In the genomic region with DNA sequence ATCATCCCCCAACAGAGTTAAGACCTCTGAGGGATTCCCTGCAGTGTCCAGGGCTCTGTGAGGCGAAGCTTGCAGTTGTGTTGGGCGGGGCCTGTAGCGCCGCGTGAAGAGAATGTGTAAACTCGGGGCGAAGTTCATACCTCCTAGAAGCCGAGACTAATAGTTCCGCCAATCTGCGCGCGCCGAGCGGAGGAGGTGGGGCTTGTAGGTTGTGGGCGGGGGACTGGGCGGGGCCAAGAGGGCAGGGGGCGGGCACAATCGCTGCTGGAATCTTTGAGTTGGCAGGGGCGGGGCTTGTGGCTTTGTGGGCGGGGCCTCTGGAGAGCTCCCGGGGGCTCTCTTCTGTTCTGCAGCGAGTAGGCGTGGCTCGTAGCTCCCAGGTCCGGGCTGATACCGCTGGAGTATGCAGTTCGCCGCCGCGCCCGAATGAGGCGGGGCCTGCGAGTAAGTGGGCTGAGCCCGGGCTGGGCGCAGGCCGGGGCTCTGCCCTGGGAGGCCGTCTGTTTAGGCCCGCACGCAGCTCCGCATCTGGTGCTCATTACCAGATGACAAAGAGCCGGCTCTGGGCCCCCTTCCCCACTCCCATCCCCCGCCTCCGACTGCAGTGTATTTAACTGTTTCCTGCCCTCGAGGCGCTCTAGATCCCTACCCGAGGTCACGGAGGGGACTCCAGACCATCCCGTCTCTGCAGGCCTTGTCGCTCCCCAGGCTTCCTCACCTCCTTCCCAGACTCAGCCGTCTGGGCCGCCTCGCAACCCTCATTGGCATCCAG, we compare ENCODE assay signal across 1 cellular context.
TF ChIP-seq lines count a peak whose summit lies in the region.

No MANE protein-coding gene starts in this region.

TF ChIP-seq in K562, 482 proteins besides CTCF, POLR2A, EP300 and RAD21 (continued from another document and continues in another):
- TF ChIP-seq, protein P1, sequence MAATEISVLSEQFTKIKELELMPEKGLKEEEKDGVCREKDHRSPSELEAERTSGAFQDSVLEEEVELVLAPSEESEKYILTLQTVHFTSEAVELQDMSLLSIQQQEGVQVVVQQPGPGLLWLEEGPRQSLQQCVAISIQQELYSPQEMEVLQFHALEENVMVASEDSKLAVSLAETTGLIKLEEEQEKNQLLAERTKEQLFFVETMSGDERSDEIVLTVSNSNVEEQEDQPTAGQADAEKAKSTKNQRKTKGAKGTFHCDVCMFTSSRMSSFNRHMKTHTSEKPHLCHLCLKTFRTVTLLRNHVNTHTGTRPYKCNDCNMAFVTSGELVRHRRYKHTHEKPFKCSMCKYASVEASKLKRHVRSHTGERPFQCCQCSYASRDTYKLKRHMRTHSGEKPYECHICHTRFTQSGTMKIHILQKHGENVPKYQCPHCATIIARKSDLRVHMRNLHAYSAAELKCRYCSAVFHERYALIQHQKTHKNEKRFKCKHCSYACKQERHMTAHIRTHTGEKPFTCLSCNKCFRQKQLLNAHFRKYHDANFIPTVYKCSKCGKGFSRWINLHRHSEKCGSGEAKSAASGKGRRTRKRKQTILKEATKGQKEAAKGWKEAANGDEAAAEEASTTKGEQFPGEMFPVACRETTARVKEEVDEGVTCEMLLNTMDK (IDR thresholded peaks at IDR 0.05; ENCODE audit: borderline replicate concordance, insufficient read depth, low read depth, low read length, poor library complexity, severe bottlenecking), result no peak
- no peak for TF ChIP-seq SREBF2 (CRISPR knock-in tag; IDR thresholded peaks at IDR 0.05)
- TF ChIP-seq NFRKB (IDR thresholded peaks at IDR 0.05; ENCODE audit: low read depth), result no peak
- TF ChIP-seq, protein P2, sequence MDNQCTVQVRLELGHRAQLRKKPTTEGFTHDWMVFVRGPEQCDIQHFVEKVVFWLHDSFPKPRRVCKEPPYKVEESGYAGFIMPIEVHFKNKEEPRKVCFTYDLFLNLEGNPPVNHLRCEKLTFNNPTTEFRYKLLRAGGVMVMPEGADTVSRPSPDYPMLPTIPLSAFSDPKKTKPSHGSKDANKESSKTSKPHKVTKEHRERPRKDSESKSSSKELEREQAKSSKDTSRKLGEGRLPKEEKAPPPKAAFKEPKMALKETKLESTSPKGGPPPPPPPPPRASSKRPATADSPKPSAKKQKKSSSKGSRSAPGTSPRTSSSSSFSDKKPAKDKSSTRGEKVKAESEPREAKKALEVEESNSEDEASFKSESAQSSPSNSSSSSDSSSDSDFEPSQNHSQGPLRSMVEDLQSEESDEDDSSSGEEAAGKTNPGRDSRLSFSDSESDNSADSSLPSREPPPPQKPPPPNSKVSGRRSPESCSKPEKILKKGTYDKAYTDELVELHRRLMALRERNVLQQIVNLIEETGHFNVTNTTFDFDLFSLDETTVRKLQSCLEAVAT (IDR thresholded peaks at IDR 0.05), result no peak
- TF ChIP-seq KDM5B (IDR thresholded peaks at IDR 0.05; ENCODE audit: insufficient replicate concordance, low read depth, low read length), result no peak
- no peak for TF ChIP-seq ZNF830 (CRISPR knock-in tag; IDR thresholded peaks at IDR 0.05)
- no peak for TF ChIP-seq ZNF589 (CRISPR knock-in tag; IDR thresholded peaks at IDR 0.05; ENCODE audit: low read depth)
- TF ChIP-seq SUPT5H (IDR thresholded peaks at IDR 0.05), result no peak
- no peak for TF ChIP-seq ZNF696 (CRISPR knock-in tag; conservative IDR thresholded peaks at IDR 0.05)
- no peak for TF ChIP-seq ZC3H4 (CRISPR knock-in tag; IDR thresholded peaks at IDR 0.05; ENCODE audit: borderline replicate concordance)
- TF ChIP-seq BHLHE40 (IDR thresholded peaks at IDR 0.05; ENCODE audit: low read length), result no peak
- TF ChIP-seq CCNT2 (IDR thresholded peaks at IDR 0.05; ENCODE audit: borderline replicate concordance, extremely low read depth, insufficient read length, low read depth, low read length), result peak; percentile 35
- TF ChIP-seq ATF1 (CRISPR knock-in tag; IDR thresholded peaks at IDR 0.05), result no peak
- TF ChIP-seq ATF1 (tag; IDR thresholded peaks at IDR 0.05), result peak; percentile 8; the same call in 1 of the 2 replicates
- no peak; a peak in 1 of 4 replicates for TF ChIP-seq MAZ (CRISPR knock-in tag; conservative IDR thresholded peaks at IDR 0.05 in 1 of 2, IDR thresholded peaks at IDR 0.05 in 1 of 2)
- no peak for TF ChIP-seq FOS (IDR thresholded peaks at IDR 0.05; ENCODE audit: extremely low read depth, insufficient read length)
- no peak for TF ChIP-seq TBL1XR1 (IDR thresholded peaks at IDR 0.05; ENCODE audit: low read length in 2 of 2)
- TF ChIP-seq, protein P3, sequence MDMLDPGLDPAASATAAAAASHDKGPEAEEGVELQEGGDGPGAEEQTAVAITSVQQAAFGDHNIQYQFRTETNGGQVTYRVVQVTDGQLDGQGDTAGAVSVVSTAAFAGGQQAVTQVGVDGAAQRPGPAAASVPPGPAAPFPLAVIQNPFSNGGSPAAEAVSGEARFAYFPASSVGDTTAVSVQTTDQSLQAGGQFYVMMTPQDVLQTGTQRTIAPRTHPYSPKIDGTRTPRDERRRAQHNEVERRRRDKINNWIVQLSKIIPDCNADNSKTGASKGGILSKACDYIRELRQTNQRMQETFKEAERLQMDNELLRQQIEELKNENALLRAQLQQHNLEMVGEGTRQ (CRISPR knock-in tag; IDR thresholded peaks at IDR 0.05), result no peak
- TF ChIP-seq SRF (CRISPR knock-in tag; IDR thresholded peaks at IDR 0.05), result no peak; a peak in 1 of 4 replicates
- TF ChIP-seq NR3C1 (CRISPR knock-in tag; IDR thresholded peaks at IDR 0.05), result no peak
- TF ChIP-seq PURB (CRISPR knock-in tag; IDR thresholded peaks at IDR 0.05; ENCODE audit: low read depth), result no peak
- no peak for TF ChIP-seq SIN3B (IDR thresholded peaks at IDR 0.05; ENCODE audit: low read depth)
- no peak for TF ChIP-seq ELF1 (tag; IDR thresholded peaks at IDR 0.05)
- no peak for TF ChIP-seq ELF2 (CRISPR knock-in tag; IDR thresholded peaks at IDR 0.05)
- no peak for TF ChIP-seq LEF1 (IDR thresholded peaks at IDR 0.05)
- TF ChIP-seq FIP1L1 (IDR thresholded peaks at IDR 0.05; ENCODE audit: low read depth, low read length, poor library complexity, severe bottlenecking), result no peak
- TF ChIP-seq, protein P4, sequence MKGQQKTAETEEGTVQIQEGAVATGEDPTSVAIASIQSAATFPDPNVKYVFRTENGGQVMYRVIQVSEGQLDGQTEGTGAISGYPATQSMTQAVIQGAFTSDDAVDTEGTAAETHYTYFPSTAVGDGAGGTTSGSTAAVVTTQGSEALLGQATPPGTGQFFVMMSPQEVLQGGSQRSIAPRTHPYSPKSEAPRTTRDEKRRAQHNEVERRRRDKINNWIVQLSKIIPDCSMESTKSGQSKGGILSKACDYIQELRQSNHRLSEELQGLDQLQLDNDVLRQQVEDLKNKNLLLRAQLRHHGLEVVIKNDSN (CRISPR knock-in tag; IDR thresholded peaks at IDR 0.05), result no peak
- no peak for TF ChIP-seq SMARCC2 (IDR thresholded peaks at IDR 0.05; ENCODE audit: low read depth)
- no peak for TF ChIP-seq MTA1 (IDR thresholded peaks at IDR 0.05; ENCODE audit: borderline replicate concordance)
- TF ChIP-seq, protein P5, sequence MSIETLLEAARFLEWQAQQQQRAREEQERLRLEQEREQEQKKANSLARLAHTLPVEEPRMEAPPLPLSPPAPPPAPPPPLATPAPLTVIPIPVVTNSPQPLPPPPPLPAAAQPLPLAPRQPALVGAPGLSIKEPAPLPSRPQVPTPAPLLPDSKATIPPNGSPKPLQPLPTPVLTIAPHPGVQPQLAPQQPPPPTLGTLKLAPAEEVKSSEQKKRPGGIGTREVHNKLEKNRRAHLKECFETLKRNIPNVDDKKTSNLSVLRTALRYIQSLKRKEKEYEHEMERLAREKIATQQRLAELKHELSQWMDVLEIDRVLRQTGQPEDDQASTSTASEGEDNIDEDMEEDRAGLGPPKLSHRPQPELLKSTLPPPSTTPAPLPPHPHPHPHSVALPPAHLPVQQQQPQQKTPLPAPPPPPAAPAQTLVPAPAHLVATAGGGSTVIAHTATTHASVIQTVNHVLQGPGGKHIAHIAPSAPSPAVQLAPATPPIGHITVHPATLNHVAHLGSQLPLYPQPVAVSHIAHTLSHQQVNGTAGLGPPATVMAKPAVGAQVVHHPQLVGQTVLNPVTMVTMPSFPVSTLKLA (conservative IDR thresholded peaks at IDR 0.05), result no peak
- peak; percentile 10; the same call in 1 of the 2 replicates for TF ChIP-seq MYC (IDR thresholded peaks at IDR 0.05; ENCODE audit: low read depth, low read length)
- TF ChIP-seq MYC (CRISPR knock-in tag; IDR thresholded peaks at IDR 0.05; ENCODE audit: borderline replicate concordance, low read depth), result no peak
- TF ChIP-seq ZNF316 (IDR thresholded peaks at IDR 0.05), result 0 out of 2 replicates have a peak, but pooled peaks have one; percentile 7
- 0 out of 2 replicates have a peak, but pooled peaks have one; percentile 17 for TF ChIP-seq KLF6 (CRISPR knock-in tag; IDR thresholded peaks at IDR 0.05; ENCODE audit: borderline replicate concordance)
- TF ChIP-seq PCBP1 (IDR thresholded peaks at IDR 0.05; ENCODE audit: low read depth, low read length, poor library complexity, severe bottlenecking), result peak; percentile 8
- TF ChIP-seq OTX1 (CRISPR knock-in tag; IDR thresholded peaks at IDR 0.05), result no peak
- TF ChIP-seq, protein P6, sequence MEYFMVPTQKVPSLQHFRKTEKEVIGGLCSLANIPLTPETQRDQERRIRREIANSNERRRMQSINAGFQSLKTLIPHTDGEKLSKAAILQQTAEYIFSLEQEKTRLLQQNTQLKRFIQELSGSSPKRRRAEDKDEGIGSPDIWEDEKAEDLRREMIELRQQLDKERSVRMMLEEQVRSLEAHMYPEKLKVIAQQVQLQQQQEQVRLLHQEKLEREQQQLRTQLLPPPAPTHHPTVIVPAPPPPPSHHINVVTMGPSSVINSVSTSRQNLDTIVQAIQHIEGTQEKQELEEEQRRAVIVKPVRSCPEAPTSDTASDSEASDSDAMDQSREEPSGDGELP (CRISPR knock-in tag; IDR thresholded peaks at IDR 0.05; ENCODE audit: borderline replicate concordance), result peak; percentile 1; the same call in 1 of the 2 replicates
- no peak for TF ChIP-seq RBM17 (IDR thresholded peaks at IDR 0.05; ENCODE audit: borderline replicate concordance, low read depth, low read length)
- TF ChIP-seq HMGN3 (IDR thresholded peaks at IDR 0.05; ENCODE audit: borderline replicate concordance, extremely low read depth, insufficient read length, low read depth, low read length), result peak; percentile 54
- no peak for TF ChIP-seq ZNF644 (tag; IDR thresholded peaks at IDR 0.05; ENCODE audit: low read depth)
- TF ChIP-seq ZKSCAN3 (CRISPR knock-in tag; IDR thresholded peaks at IDR 0.05), result no peak
- TF ChIP-seq TCF3 (CRISPR knock-in tag; IDR thresholded peaks at IDR 0.05), result no peak
- no peak for TF ChIP-seq EP400 (IDR thresholded peaks at IDR 0.05)
- TF ChIP-seq ZNF253 (CRISPR knock-in tag; conservative IDR thresholded peaks at IDR 0.05), result no peak
- no peak for TF ChIP-seq ZNF239 (CRISPR knock-in tag; IDR thresholded peaks at IDR 0.05)
- TF ChIP-seq, protein P7, sequence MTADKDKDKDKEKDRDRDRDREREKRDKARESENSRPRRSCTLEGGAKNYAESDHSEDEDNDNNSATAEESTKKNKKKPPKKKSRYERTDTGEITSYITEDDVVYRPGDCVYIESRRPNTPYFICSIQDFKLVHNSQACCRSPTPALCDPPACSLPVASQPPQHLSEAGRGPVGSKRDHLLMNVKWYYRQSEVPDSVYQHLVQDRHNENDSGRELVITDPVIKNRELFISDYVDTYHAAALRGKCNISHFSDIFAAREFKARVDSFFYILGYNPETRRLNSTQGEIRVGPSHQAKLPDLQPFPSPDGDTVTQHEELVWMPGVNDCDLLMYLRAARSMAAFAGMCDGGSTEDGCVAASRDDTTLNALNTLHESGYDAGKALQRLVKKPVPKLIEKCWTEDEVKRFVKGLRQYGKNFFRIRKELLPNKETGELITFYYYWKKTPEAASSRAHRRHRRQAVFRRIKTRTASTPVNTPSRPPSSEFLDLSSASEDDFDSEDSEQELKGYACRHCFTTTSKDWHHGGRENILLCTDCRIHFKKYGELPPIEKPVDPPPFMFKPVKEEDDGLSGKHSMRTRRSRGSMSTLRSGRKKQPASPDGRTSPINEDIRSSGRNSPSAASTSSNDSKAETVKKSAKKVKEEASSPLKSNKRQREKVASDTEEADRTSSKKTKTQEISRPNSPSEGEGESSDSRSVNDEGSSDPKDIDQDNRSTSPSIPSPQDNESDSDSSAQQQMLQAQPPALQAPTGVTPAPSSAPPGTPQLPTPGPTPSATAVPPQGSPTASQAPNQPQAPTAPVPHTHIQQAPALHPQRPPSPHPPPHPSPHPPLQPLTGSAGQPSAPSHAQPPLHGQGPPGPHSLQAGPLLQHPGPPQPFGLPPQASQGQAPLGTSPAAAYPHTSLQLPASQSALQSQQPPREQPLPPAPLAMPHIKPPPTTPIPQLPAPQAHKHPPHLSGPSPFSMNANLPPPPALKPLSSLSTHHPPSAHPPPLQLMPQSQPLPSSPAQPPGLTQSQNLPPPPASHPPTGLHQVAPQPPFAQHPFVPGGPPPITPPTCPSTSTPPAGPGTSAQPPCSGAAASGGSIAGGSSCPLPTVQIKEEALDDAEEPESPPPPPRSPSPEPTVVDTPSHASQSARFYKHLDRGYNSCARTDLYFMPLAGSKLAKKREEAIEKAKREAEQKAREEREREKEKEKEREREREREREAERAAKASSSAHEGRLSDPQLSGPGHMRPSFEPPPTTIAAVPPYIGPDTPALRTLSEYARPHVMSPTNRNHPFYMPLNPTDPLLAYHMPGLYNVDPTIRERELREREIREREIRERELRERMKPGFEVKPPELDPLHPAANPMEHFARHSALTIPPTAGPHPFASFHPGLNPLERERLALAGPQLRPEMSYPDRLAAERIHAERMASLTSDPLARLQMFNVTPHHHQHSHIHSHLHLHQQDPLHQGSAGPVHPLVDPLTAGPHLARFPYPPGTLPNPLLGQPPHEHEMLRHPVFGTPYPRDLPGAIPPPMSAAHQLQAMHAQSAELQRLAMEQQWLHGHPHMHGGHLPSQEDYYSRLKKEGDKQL (CRISPR knock-in tag; IDR thresholded peaks at IDR 0.05; ENCODE audit: borderline replicate concordance), result no peak
- TF ChIP-seq ASH1L (IDR thresholded peaks at IDR 0.05; ENCODE audit: borderline replicate concordance, low read depth, partially characterized antibody), result no peak
- no peak for TF ChIP-seq STAG1 (CRISPR knock-in tag; IDR thresholded peaks at IDR 0.05; ENCODE audit: borderline replicate concordance)
- no peak for TF ChIP-seq EGR1 (conservative IDR thresholded peaks at IDR 0.05)
- TF ChIP-seq ETV5 (CRISPR knock-in tag; IDR thresholded peaks at IDR 0.05; ENCODE audit: low read depth), result no peak
- no peak for TF ChIP-seq POLR2AphosphoS5 (IDR thresholded peaks at IDR 0.05; ENCODE audit: control insufficient read depth, insufficient read depth, low read depth, low read length)
- TF ChIP-seq RBFOX2 (IDR thresholded peaks at IDR 0.05; ENCODE audit: low read depth, low read length), result no peak; the same call in 1 of the 2 replicates
